22 cellular contexts compared by ENCODE assay signal in the genomic region with DNA sequence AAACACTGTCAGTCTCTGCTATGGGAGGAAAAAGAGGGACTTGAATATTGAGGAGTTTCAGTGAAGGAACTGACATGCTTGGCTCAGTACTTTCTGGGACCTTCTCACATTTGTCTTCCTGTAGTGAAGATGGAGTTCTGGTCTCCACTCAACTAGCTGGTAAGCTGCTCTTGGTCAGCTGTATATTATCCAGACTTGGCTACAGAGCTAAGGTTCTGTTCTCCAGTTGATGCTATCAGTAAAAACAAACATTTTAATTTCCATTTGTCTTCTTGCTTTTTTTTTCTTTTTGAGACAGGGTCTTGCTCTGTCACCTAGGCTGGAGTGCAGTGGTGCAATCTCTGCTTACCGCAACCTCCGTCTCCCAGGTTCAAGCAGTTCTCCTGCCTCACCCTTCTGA. TPM values are rescaled to one million over a fixed set of nuclear protein-coding genes. Genes with fewer than 3 reads are reported as not detected.
DNase-seq lines count a peak whose midpoint lies in the region; ATAC-seq and TF ChIP-seq lines count a peak whose summit lies in the region.
"Had no signal": no experiment of that assay in that cellular context is flagged by ENCODE, and none has a peak within 500 bp of the region (broad histone marks: within the 10 kb centered on the region; RNA-seq: fewer than 3 reads in every experiment).

No MANE protein-coding gene starts in this region.

- H3K4me1 ChIP-seq in BE2C (peaks cover 9% of the 10 kb centered on the region), Loucy (ENCODE audit: insufficient read depth, low read length, poor library complexity, severe bottlenecking) (peaks cover 29% of the 10 kb centered on the region), psoas muscle (peaks cover 51% of the 10 kb centered on the region)

- peak overlapping the region; percentile 46 for H3K27ac Mint-ChIP-seq in activated T-helper 17 cell treated with anti-CD3 and anti-CD28 coated beads, Interleukin-2, amount 50 U/mL, for 72 hours
- H3K27ac Mint-ChIP-seq: HFFc6 had no signal

- peaks cover 96% of the 10 kb centered on the region for H3K36me3 Mint-ChIP-seq in activated T-helper 17 cell treated with anti-CD3 and anti-CD28 coated beads, Interleukin-2, amount 50 U/mL, for 72 hours (ENCODE audit: low read depth)

- H3K9me2 ChIP-seq in Loucy (replicated peaks; ENCODE audit: low read depth, low read length), result no peaks in the 10 kb centered on the region

- H3K27me3 Mint-ChIP-seq in activated T-helper 17 cell treated with anti-CD3 and anti-CD28 coated beads, Interleukin-2, amount 50 U/mL, for 72 hours, result no peaks in the 10 kb centered on the region
- H3K27me3 Mint-ChIP-seq: CD8-positive, alpha-beta memory T cell had no signal

- no peak for ATAC-seq in activated T-helper 17 cell treated with anti-CD3 and anti-CD28 coated beads, Interleukin-2, amount 50 U/mL, for 72 hours (replicated peaks)
- ATAC-seq in psoas muscle (no peak), HG02642 (IDR thresholded peaks at IDR 0.05; ENCODE audit: poor library complexity, unreplicated experiment) (no peak)
- ATAC-seq: A549, Panc1 had no signal

- peaks cover 64% of the 10 kb centered on the region for H3K79me2 ChIP-seq in Loucy (ENCODE audit: insufficient read depth, low read length)

- H3F3A ChIP-seq in Loucy (ENCODE audit: low read depth), result no peaks in the 10 kb centered on the region

- 76 to 100% (median 93%) methylated on average over 2 of the region's 2 CpGs for WGBS in psoas muscle, 3 donors

- H3K9me3 ChIP-seq in BE2C, result no peaks in the 10 kb centered on the region
- H3K9me3 ChIP-seq in Loucy (ENCODE audit: insufficient read depth, low read depth, low read length), result no peaks in the 10 kb centered on the region
- H3K9me3 ChIP-seq in psoas muscle, result no peaks in the 10 kb centered on the region
- H3K9me3 ChIP-seq: A549, HAP-1 had no signal

- no peaks in the 10 kb centered on the region for H3K9me3 Mint-ChIP-seq in activated T-helper 17 cell treated with anti-CD3 and anti-CD28 coated beads, Interleukin-2, amount 50 U/mL, for 72 hours
- H3K9me3 Mint-ChIP-seq: CD8-positive, alpha-beta memory T cell; HFFc6 had no signal

- H2AFZ ChIP-seq in Loucy (ENCODE audit: low read length), result no peak overlapping the region

- TF ChIP-seq CTCF in BE2C (IDR thresholded peaks at IDR 0.05; ENCODE audit: low read depth, low read length) (no peak), Loucy (conservative IDR thresholded peaks at IDR 0.05; ENCODE audit: low read length) (no peak), psoas muscle (IDR thresholded peaks at IDR 0.05) (no peak)

- H3K4me2 ChIP-seq in Loucy (ENCODE audit: low read depth, low read length, poor library complexity, severe bottlenecking), result no peak overlapping the region
- H3K4me2 ChIP-seq: A549 had no signal

- no peaks in the 10 kb centered on the region for H3K27me3 ChIP-seq in BE2C
- no peaks in the 10 kb centered on the region for H3K27me3 ChIP-seq in Loucy (ENCODE audit: insufficient read depth, low read length, poor library complexity, severe bottlenecking)
- H3K27me3 ChIP-seq in psoas muscle (ENCODE audit: insufficient read depth in 3 of 3, low read length in 2 of 3), result no peaks in the 10 kb centered on the region

- peak overlapping the region; percentile 58 for H3K27ac ChIP-seq in psoas muscle
- H3K27ac ChIP-seq: A549, RWPE1 had no signal

- H4K20me1 ChIP-seq in Loucy (ENCODE audit: insufficient read depth, low read length, poor library complexity, severe bottlenecking), result peaks cover 24% of the 10 kb centered on the region

- peak overlapping the region; percentile 4 for H3K4me3 ChIP-seq in BE2C (ENCODE audit: low read depth, low read length)
- no peak overlapping the region for H3K4me3 ChIP-seq in Loucy (ENCODE audit: low read length, poor library complexity, severe bottlenecking)
- no peak overlapping the region for H3K4me3 ChIP-seq in psoas muscle
- H3K4me3 ChIP-seq: A549, HAP-1 had no signal

- DNase-seq in BE2C (no peak), psoas muscle (no peak), Kasumi-1 (lab: John Stamatoyannopoulos, UW) (no peak), ureter (ENCODE audit: low spot score) (no peak), T-helper 9 cell (no peak)
- DNase-seq: AML-193; C1 segment of cervical spinal cord; Calu3; CD8-positive, alpha-beta memory T cell; GF-D8; GOT3; HFFc6; IMR-90; KG1; SW 1271 had no signal

- H3K9ac ChIP-seq in Loucy (ENCODE audit: low read depth, low read length, poor library complexity, severe bottlenecking), result peak overlapping the region; percentile 21

- H3K4me1 Mint-ChIP-seq in activated T-helper 17 cell treated with anti-CD3 and anti-CD28 coated beads, Interleukin-2, amount 50 U/mL, for 72 hours, result peaks cover 20% of the 10 kb centered on the region

- H3K36me3 ChIP-seq in BE2C (peaks cover 37% of the 10 kb centered on the region), Loucy (ENCODE audit: insufficient read depth, low read length) (peaks cover 10% of the 10 kb centered on the region; the same call in 1 of the 2 replicates), psoas muscle (ENCODE audit: insufficient read depth in 1 of 2, low read depth in 1 of 2) (peaks cover 9 to 29% of the 10 kb centered on the region in 2 donors)

- no peak overlapping the region for H3K4me3 Mint-ChIP-seq in activated T-helper 17 cell treated with anti-CD3 and anti-CD28 coated beads, Interleukin-2, amount 50 U/mL, for 72 hours
- H3K4me3 Mint-ChIP-seq: CD8-positive, alpha-beta memory T cell; HFFc6 had no signal

- intact Hi-C loops in psoas muscle (cut with DNase I), result no loop called here

RNA-seq across cellular contexts. Expression of a gene that starts 5.3 kb away (rescaled TPM):
- 229 TPM for polyA plus RNA-seq in BE2C (2012; ENCODE audit: insufficient read depth, insufficient read length, low read depth)
- 10 to 100 TPM; 62.8 to 98.5 TPM for total RNA-seq in activated T-helper 17 cell treated with anti-CD3 and anti-CD28 coated beads, Interleukin-2, amount 50 U/mL, for 72 hours
- total RNA-seq in psoas muscle, result 10 to 100 TPM; 21.3 to 53.3 (median 47.4) TPM
- polyA plus RNA-seq in psoas muscle, result 10 to 100 TPM; 12.8 to 43.3 (median 25.3) TPM
- 63.9 TPM for total RNA-seq in ureter

RNA-seq across cellular contexts. Expression of a gene that starts 53.0 kb away (rescaled TPM):
- polyA plus RNA-seq in BE2C (2012; ENCODE audit: insufficient read depth, insufficient read length, low read depth), result 228 TPM
- 100 to 1,000 TPM in 1 of 2 donors, 10 to 100 TPM in 1; 62.5 to 114 TPM for total RNA-seq in activated T-helper 17 cell treated with anti-CD3 and anti-CD28 coated beads, Interleukin-2, amount 50 U/mL, for 72 hours
- total RNA-seq in psoas muscle (10 to 100 TPM; 59.1 to 80.3 (median 71.6) TPM), ureter (132 TPM)
- polyA plus RNA-seq in psoas muscle, result 100 to 1,000 TPM in 1 of 3 donors, 10 to 100 TPM in 2; 47.1 to 120 (median 48.7) TPM
